Comparison of ENCODE assay signal across 9 cellular contexts in genomic region chr17:79192503-79193500, GRCh38.
DNase-seq lines count a peak whose midpoint lies in the region; TF ChIP-seq lines count a peak whose summit lies in the region.
"Had no signal": no experiment of that assay in that cellular context is flagged by ENCODE, and none has a peak within 500 bp of the region (broad histone marks: within the 10 kb centered on the region; RNA-seq: fewer than 3 reads in every experiment).

No MANE protein-coding gene starts in this region.

- H3K36me3 ChIP-seq in endodermal cell (ENCODE audit: control insufficient read depth, insufficient read depth, low read length) = no peaks in the 10 kb centered on the region
- no peaks in the 10 kb centered on the region for H3K36me3 ChIP-seq in prostate gland

- H3K4me1 Mint-ChIP-seq in endodermal cell = peaks cover 14% of the 10 kb centered on the region

- H3K4me3 Mint-ChIP-seq in endodermal cell = no peak overlapping the region

- WGBS in endodermal cell (ENCODE audit: insufficient coverage in 1 of 2, insufficient read length in 1 of 2), 2 experiments = 6 to 18% methylated on average over 15 to 23 of the region's 23 CpGs
- 7% methylated on average over 23 of the region's 23 CpGs for WGBS in prostate gland

- H3K27me3 Mint-ChIP-seq in endodermal cell (ENCODE audit: insufficient read depth) = peaks cover 1% of the 10 kb centered on the region

- no peak for TF ChIP-seq POLR2A in prostate gland (IDR thresholded peaks at IDR 0.05)

- no peaks in the 10 kb centered on the region for H3K9me3 Mint-ChIP-seq in endodermal cell

- H3K27ac Mint-ChIP-seq in endodermal cell = peak overlapping the region; percentile 52

- H3K36me3 Mint-ChIP-seq in endodermal cell (ENCODE audit: low read depth) = no peaks in the 10 kb centered on the region

- H3K27ac ChIP-seq in endodermal cell (ENCODE audit: low read depth, low read length) = no peak overlapping the region
- H3K27ac ChIP-seq in prostate gland = no peak overlapping the region
- H3K27ac ChIP-seq: 22Rv1 had no signal

- H3K27me3 ChIP-seq in endodermal cell (ENCODE audit: control insufficient read depth, insufficient read depth, low read length, poor library complexity, severe bottlenecking) (peaks cover 9% of the 10 kb centered on the region), prostate gland (replicated peaks; ENCODE audit: insufficient read depth) (peaks cover 13% of the 10 kb centered on the region)

- DNase-seq in DMS 273 (lab: John Stamatoyannopoulos, UW; ENCODE audit: unreplicated experiment) = peak; percentile 41
- DNase-seq in DMS 273 treated with DMSO at 0.1 percent for 48 hours (lab: John Stamatoyannopoulos, UW) = no peak
- peak; percentile 14 for DNase-seq in RPMI7951 (ENCODE audit: low read depth)
- DNase-seq in endodermal cell = peak; percentile 97
- DNase-seq in prostate gland (ENCODE audit: low spot score) = peak; percentile 8
- no peak for DNase-seq in dedifferentiated amniotic fluid mesenchymal stem cell (ENCODE audit: extremely low spot score)
- DNase-seq in NCI-H1105 (lab: John Stamatoyannopoulos, UW) = no peak
- DNase-seq in GM10266 (ENCODE audit: extremely low spot score) = no peak

- intact Hi-C loops in prostate gland (cut with DNase I) = no loop called here

- H3K9me3 ChIP-seq in endodermal cell (ENCODE audit: control insufficient read depth, low read length) (no peaks in the 10 kb centered on the region), prostate gland (no peaks in the 10 kb centered on the region)

- H3K4me3 ChIP-seq in endodermal cell (ENCODE audit: low read length) (no peak overlapping the region), prostate gland (no peak overlapping the region)

- no peaks in the 10 kb centered on the region for H3K4me1 ChIP-seq in endodermal cell (ENCODE audit: control insufficient read depth, insufficient read depth, low read length)
- H3K4me1 ChIP-seq in prostate gland (replicated peaks) = no peaks in the 10 kb centered on the region

- no peak overlapping the region for H3K9ac ChIP-seq in endodermal cell (ENCODE audit: extremely low read depth, low read length, poor library complexity, severe bottlenecking)

- peak; percentile 38 for TF ChIP-seq CTCF in endodermal cell (conservative IDR thresholded peaks at IDR 0.05)
- TF ChIP-seq CTCF in prostate gland (IDR thresholded peaks at IDR 0.05) = no peak
- TF ChIP-seq CTCF in GM10266 (IDR thresholded peaks at IDR 0.05; ENCODE audit: control insufficient read depth, insufficient read depth, low read depth, missing control alignments) = no peak

Comparison
In these comparisons a context has a peak if more than half of its experiments do, and no peak if none do; other contexts are left out.
1. DNase-seq: peak in DMS 273 (single experiment), RPMI7951 (single experiment), endodermal cell (single experiment) and prostate gland (single experiment); none in DMS 273 treated with DMSO at 0.1 percent for 48 hours (single experiment), dedifferentiated amniotic fluid mesenchymal stem cell (single experiment), NCI-H1105 (single experiment) and GM10266 (single experiment).